9 cellular contexts compared by ENCODE assay signal in genomic region chr21:37006521-37007291, GRCh38. TPM values are rescaled to one million over a fixed set of nuclear protein-coding genes. Genes with fewer than 3 reads are reported as not detected.
DNase-seq lines count a peak whose midpoint lies in the region; ATAC-seq, FAIRE-seq and TF ChIP-seq lines count a peak whose summit lies in the region.
"Had no signal": no experiment of that assay in that cellular context is flagged by ENCODE, and none has a peak within 500 bp of the region (broad histone marks: within the 10 kb centered on the region; RNA-seq: fewer than 3 reads in every experiment).

RIPPLY3 (plus strand) TSS chr21:37006702; CDS start chr21:37006773, 71 bp downstream.

- POLR2A ChIA-PET in MCF 10A (lab: Yijun Ruan, JAX), result no interaction called here
- POLR2A ChIA-PET in endothelial cell of umbilical vein (lab: Charles Lee), result no interaction called here

- H4K20me1 ChIP-seq in endothelial cell of umbilical vein (replicated peaks; ENCODE audit: control insufficient read depth, extremely low read depth, insufficient read depth, low read length), result no peaks in the 10 kb centered on the region

- in situ Hi-C loops in T47D (cut with HindIII; ENCODE audit: low pct_unique_long_range_greater_than_20kb, low sequenced_read_pairs), result no loop called here

- H3K9me1 ChIP-seq in endothelial cell of umbilical vein (replicated peaks; ENCODE audit: control insufficient read depth, extremely low read depth, insufficient read depth, low read length), result no peaks in the 10 kb centered on the region

- H3K4me3 Mint-ChIP-seq in MCF 10A (ENCODE audit: unreplicated experiment), result no peak within 1 kb of the TSS
- peak within 1 kb of the TSS; percentile 59 for H3K4me3 Mint-ChIP-seq in T-helper 2 cell treated with Interferon-gamma antibody and Interleukin-4, amounts not matched to agents 5 μg/mL and 100 μg/mL, for 36 hours
- peak within 1 kb of the TSS; percentile 70 to 78 (median 74) for H3K4me3 Mint-ChIP-seq in nephron

- H3K4me2 ChIP-seq in endothelial cell of umbilical vein (ENCODE audit: insufficient read depth, low read length), result peak within 1 kb of the TSS; percentile 70

- H3K9me3 Mint-ChIP-seq in MCF 10A (ENCODE audit: unreplicated experiment) (no peaks in the 10 kb centered on the region), nephron (no peaks in the 10 kb centered on the region)
- no peaks in the 10 kb centered on the region for H3K9me3 Mint-ChIP-seq in T-helper 2 cell treated with Interferon-gamma antibody and Interleukin-4, amounts not matched to agents 5 μg/mL and 100 μg/mL, for 36 hours

- H3K36me3 ChIP-seq in endothelial cell of umbilical vein (ENCODE audit: control insufficient read depth in 2 of 2, extremely low read depth in 1 of 2, insufficient read depth in 2 of 2, low read length in 2 of 2), result no peaks in the 10 kb centered on the region

- TF ChIP-seq POLR2A in endothelial cell of umbilical vein (IDR thresholded peaks at IDR 0.05; ENCODE audit: low read depth, low read length), result no peak

- no TSS peak for BruUV-seq in MCF 10A (replicated peaks; lab: Mats Ljungman, UMichigan)
- no TSS peak for BruUV-seq in endothelial cell of umbilical vein (replicated peaks; lab: Mats Ljungman, UMichigan)

- DNase-seq in T47D (ENCODE audit: low read depth in 1 of 2, low spot score in 1 of 2) (peak; percentile 51 to 55), MCF 10A (ENCODE audit: unreplicated experiment) (no peak), endothelial cell of umbilical vein (ENCODE audit: low read depth, low spot score) (no peak), NCI-H2107 treated with DMSO at 0.1 percent for 48 hours (lab: John Stamatoyannopoulos, UW; ENCODE audit: unreplicated experiment) (no peak), pons (ENCODE audit: low spot score) (no peak)
- DNase-seq in T-helper 2 cell treated with Interferon-gamma antibody and Interleukin-4, amounts not matched to agents 5 μg/mL and 100 μg/mL, for 36 hours (ENCODE audit: low spot score), result no peak

- H3K9me3 ChIP-seq in endothelial cell of umbilical vein (replicated peaks; ENCODE audit: control insufficient read depth, insufficient read depth, low read length), result no peaks in the 10 kb centered on the region

- H3K27ac Mint-ChIP-seq in MCF 10A (ENCODE audit: low read depth, unreplicated experiment) (no peak within 1 kb of the TSS), nephron (no peak within 1 kb of the TSS)
- H3K27ac Mint-ChIP-seq in T-helper 2 cell treated with Interferon-gamma antibody and Interleukin-4, amounts not matched to agents 5 μg/mL and 100 μg/mL, for 36 hours, result no peak within 1 kb of the TSS

- no peak for TF ChIP-seq CTCF in MCF 10A (IDR thresholded peaks at IDR 0.05; ENCODE audit: unreplicated experiment)
- TF ChIP-seq CTCF in endothelial cell of umbilical vein (IDR thresholded peaks at IDR 0.05; ENCODE audit: extremely low read depth in 1 of 2, insufficient read depth in 1 of 2, low read depth in 1 of 2, low read length in 2 of 2), result no peak
- TF ChIP-seq CTCF in nephron (IDR thresholded peaks at IDR 0.05; ENCODE audit: unreplicated experiment in 3 of 3), result no peak

- peak within 1 kb of the TSS; percentile 16 for H3K9ac ChIP-seq in endothelial cell of umbilical vein (replicated peaks; ENCODE audit: extremely low read depth, insufficient read depth, low read length)

- H3K4me1 Mint-ChIP-seq in MCF 10A (ENCODE audit: insufficient read depth, unreplicated experiment), result no peaks in the 10 kb centered on the region
- peaks cover 16% of the 10 kb centered on the region for H3K4me1 Mint-ChIP-seq in T-helper 2 cell treated with Interferon-gamma antibody and Interleukin-4, amounts not matched to agents 5 μg/mL and 100 μg/mL, for 36 hours (ENCODE audit: low read depth)
- peaks cover 4% of the 10 kb centered on the region for H3K4me1 Mint-ChIP-seq in nephron

- H3K4me1 ChIP-seq in endothelial cell of umbilical vein (ENCODE audit: control insufficient read depth, extremely low read depth, insufficient read depth, low read length), result peaks cover 8% of the 10 kb centered on the region

- ATAC-seq in HG03045 (IDR thresholded peaks at IDR 0.05; ENCODE audit: unreplicated experiment), result no peak

- no peak within 1 kb of the TSS for H3K27ac ChIP-seq in endothelial cell of umbilical vein (ENCODE audit: insufficient read depth, low read depth, low read length)

- H3K4me3 ChIP-seq in endothelial cell of umbilical vein (replicated peaks in 1 of 3; ENCODE audit: insufficient read depth in 1 of 3, low read depth in 1 of 3, low read length in 3 of 3), result peak within 1 kb of the TSS; percentile 14 to 26 (median 14)

- H2AFZ ChIP-seq in endothelial cell of umbilical vein (ENCODE audit: low read depth, low read length), result peak within 1 kb of the TSS; percentile 77

- no peaks in the 10 kb centered on the region for H3K79me2 ChIP-seq in endothelial cell of umbilical vein (ENCODE audit: control insufficient read depth, insufficient read depth, low read length)

- intact Hi-C loops in MCF 10A (cut with micrococcal nuclease), result no loop called here
- intact Hi-C loops in endothelial cell of umbilical vein (cut with micrococcal nuclease), result loop anchor here (1.0 kb wide), 1 partner anchor 16 kb away; no protein-coding TSS in a partner anchor

- no peaks in the 10 kb centered on the region for H3K27me3 Mint-ChIP-seq in MCF 10A (ENCODE audit: insufficient read depth, unreplicated experiment)
- H3K27me3 Mint-ChIP-seq in T-helper 2 cell treated with Interferon-gamma antibody and Interleukin-4, amounts not matched to agents 5 μg/mL and 100 μg/mL, for 36 hours (ENCODE audit: low read depth), result peaks cover 37% of the 10 kb centered on the region
- H3K27me3 Mint-ChIP-seq in nephron (ENCODE audit: low read depth), result peaks cover 80% of the 10 kb centered on the region

- dilution Hi-C loops in endothelial cell of umbilical vein (cut with MboI; ENCODE audit: extremely low pct_ligation_motif_present, low sequenced_read_pairs), result no loop called here

- peaks cover 26 to 32% of the 10 kb centered on the region in 2 experiments for H3K27me3 ChIP-seq in endothelial cell of umbilical vein (ENCODE audit: control insufficient read depth in 2 of 2, insufficient read depth in 2 of 2, low read length in 2 of 2)

- FAIRE-seq in endothelial cell of umbilical vein (lab: Jason Lieb, UNC), result no peak

- CTCF ChIA-PET in MCF 10A (lab: Yijun Ruan, JAX) (no interaction called here), endothelial cell of umbilical vein (lab: Charles Lee) (interaction anchor here (0.7 to 3.5 kb wide), 4 partner anchors 10 to 30 kb away, joined by 3 to 25 read pairs (median 9); no protein-coding TSS in a partner anchor)

- H3K36me3 Mint-ChIP-seq in MCF 10A (ENCODE audit: insufficient read depth, unreplicated experiment) (no peaks in the 10 kb centered on the region), nephron (ENCODE audit: low read depth) (no peaks in the 10 kb centered on the region)
- H3K36me3 Mint-ChIP-seq in T-helper 2 cell treated with Interferon-gamma antibody and Interleukin-4, amounts not matched to agents 5 μg/mL and 100 μg/mL, for 36 hours (ENCODE audit: low read depth), result no peaks in the 10 kb centered on the region

TF ChIP-seq in endothelial cell of umbilical vein, 7 proteins besides CTCF, POLR2A, EP300 and RAD21:
- TF ChIP-seq JUN (IDR thresholded peaks at IDR 0.05; ENCODE audit: borderline replicate concordance, insufficient read depth, insufficient read length, low read depth) (no peak), EZH2 (IDR thresholded peaks at IDR 0.05; ENCODE audit: borderline replicate concordance, low read depth, low read length, severe bottlenecking) (peak; percentile 46)

RNA-seq across cellular contexts. Expression of gene RIPPLY3, which starts in this region (rescaled TPM):
- total RNA-seq in MCF 10A (2022), result not detected in 2 replicates
- total RNA-seq in endothelial cell of umbilical vein, result not detected in 2 replicates
- polyA plus RNA-seq in endothelial cell of umbilical vein, result 0.03 TPM in 1 of 2 replicates, not detected in the other
- polyA plus RNA-seq in endothelial cell of umbilical vein (2011; cell fraction: cytosol; rRNA removed), result not detected in 2 replicates
- polyA plus RNA-seq in endothelial cell of umbilical vein (2011; cell fraction: nucleus; rRNA removed), result not detected in 2 replicates
- not detected in 2 replicates for polyA plus RNA-seq in endothelial cell of umbilical vein (2012)
- polyA minus RNA-seq in endothelial cell of umbilical vein, result not detected in 2 replicates
- not detected for polyA minus RNA-seq in endothelial cell of umbilical vein (2011; cell fraction: cytosol; rRNA and poly(A)+ RNA removed)
- polyA minus RNA-seq in endothelial cell of umbilical vein (2011; cell fraction: nucleus; rRNA and poly(A)+ RNA removed), result not detected in 2 replicates
- total RNA-seq: subcutaneous adipose tissue had no signal

Comparison
In these comparisons a context has a peak if more than half of its experiments do, and no peak if none do; other contexts are left out.
1. DNase-seq: peak in T47D (2 of 2); none in MCF 10A (single experiment), T-helper 2 cell treated with Interferon-gamma antibody and Interleukin-4, amounts not matched to agents 5 μg/mL and 100 μg/mL, for 36 hours (single experiment), endothelial cell of umbilical vein (single experiment), NCI-H2107 treated with DMSO at 0.1 percent for 48 hours (single experiment) and pons (single experiment).